ENCODE assay signal across 21 cellular contexts in the genomic region with DNA sequence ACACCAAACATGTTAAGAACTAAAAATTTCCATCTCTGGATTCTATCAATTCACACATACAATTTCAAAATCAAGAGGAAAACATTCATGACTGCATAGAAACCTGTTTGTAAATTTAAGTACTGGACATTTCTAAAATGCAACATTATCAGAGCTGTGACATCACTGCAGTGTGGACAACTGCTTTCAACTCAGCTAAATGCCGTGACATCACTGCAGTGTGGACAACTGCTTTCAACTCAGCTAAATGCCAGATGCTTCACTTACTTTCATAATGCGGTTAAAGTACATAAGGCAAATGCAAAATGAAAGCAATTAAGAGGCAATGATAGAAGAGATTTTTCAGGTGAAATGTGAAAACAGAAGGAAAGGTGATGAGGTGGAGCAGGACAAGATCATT.
DNase-seq lines count a peak whose midpoint lies in the region; ATAC-seq, FAIRE-seq and TF ChIP-seq lines count a peak whose summit lies in the region.
"Had no signal": no experiment of that assay in that cellular context is flagged by ENCODE, and none has a peak within 500 bp of the region (broad histone marks: within the 10 kb centered on the region; RNA-seq: fewer than 3 reads in every experiment).

No MANE protein-coding gene starts in this region.

- peak; percentile 92 for FAIRE-seq in islet of Langerhans (lab: Jason Lieb, UNC)
- FAIRE-seq: A204.1, endometrium had no signal

- no peak for TF ChIP-seq POLR2A in upper lobe of left lung (IDR thresholded peaks at IDR 0.05)

- no peaks in the 10 kb centered on the region for H3K4me1 ChIP-seq in upper lobe of left lung

- no peaks in the 10 kb centered on the region for H3K9me3 ChIP-seq in upper lobe of left lung
- H3K9me3 ChIP-seq: neutrophil, sigmoid colon had no signal

- TF ChIP-seq CTCF in upper lobe of left lung (IDR thresholded peaks at IDR 0.05): no peak

- no peak overlapping the region for H3K27ac ChIP-seq in upper lobe of left lung
- H3K27ac ChIP-seq: neutrophil, sigmoid colon had no signal

- H3K4me3 ChIP-seq in upper lobe of left lung: no peak overlapping the region
- H3K4me3 ChIP-seq: sigmoid colon had no signal

- peak; percentile 79 for DNase-seq in NCI-H146 (lab: John Stamatoyannopoulos, UW)
- DNase-seq in NCI-H146 treated with DMSO at 0.1 percent for 48 hours (lab: John Stamatoyannopoulos, UW; ENCODE audit: unreplicated experiment): no peak
- DNase-seq in NCI-H2029 treated with DMSO at 0.1 percent for 48 hours (lab: John Stamatoyannopoulos, UW): peak; percentile 85
- peak; percentile 49 for DNase-seq in SK-N-DZ (ENCODE audit: low spot score)
- no peak for DNase-seq in activated CD4-positive, alpha-beta T cell treated with anti-CD3 and anti-CD28 coated beads, Interleukin-2, amount 50 U/mL, for 4 hours
- DNase-seq in islet precursor cell: no peak
- DNase-seq in upper lobe of left lung: no peak
- DNase-seq: anterior cingulate cortex; CD8-positive, alpha-beta memory T cell; cortex of kidney; DMS79 treated with DMSO at 0.1 percent for 48 hours; head of caudate nucleus; MM.1S; NCI-H1436; NCI-H446; sigmoid colon had no signal

- ATAC-seq in upper lobe of left lung (ENCODE audit: low FRiP score in 2 of 2): no peak
- ATAC-seq: activated naive CD4-positive, alpha-beta T cell treated with anti-CD3 and anti-CD28 coated beads, Interleukin-2, amount 50 U/mL, for 72 hours had no signal

- 91 to 98% methylated on average over 2 of the region's 2 CpGs for WGBS in upper lobe of left lung, 2 donors

- H3K36me3 ChIP-seq in upper lobe of left lung: no peaks in the 10 kb centered on the region
- H3K36me3 ChIP-seq: neutrophil, sigmoid colon had no signal

- no peak for TF ChIP-seq EP300 in upper lobe of left lung (IDR thresholded peaks at IDR 0.05)

- no peaks in the 10 kb centered on the region for H3K27me3 ChIP-seq in upper lobe of left lung
- H3K27me3 ChIP-seq: neutrophil, sigmoid colon had no signal

Comparison
In these comparisons a context has a peak if more than half of its experiments do, and no peak if none do; other contexts are left out.
1. DNase-seq: peak in NCI-H146 (single experiment), NCI-H2029 treated with DMSO at 0.1 percent for 48 hours (single experiment) and SK-N-DZ (single experiment); none in NCI-H146 treated with DMSO at 0.1 percent for 48 hours (single experiment), activated CD4-positive, alpha-beta T cell treated with anti-CD3 and anti-CD28 coated beads, Interleukin-2, amount 50 U/mL, for 4 hours (0 of 2), islet precursor cell (single experiment) and upper lobe of left lung (0 of 2).